ENCODE assay signal across 8 cellular contexts in the genomic region with DNA sequence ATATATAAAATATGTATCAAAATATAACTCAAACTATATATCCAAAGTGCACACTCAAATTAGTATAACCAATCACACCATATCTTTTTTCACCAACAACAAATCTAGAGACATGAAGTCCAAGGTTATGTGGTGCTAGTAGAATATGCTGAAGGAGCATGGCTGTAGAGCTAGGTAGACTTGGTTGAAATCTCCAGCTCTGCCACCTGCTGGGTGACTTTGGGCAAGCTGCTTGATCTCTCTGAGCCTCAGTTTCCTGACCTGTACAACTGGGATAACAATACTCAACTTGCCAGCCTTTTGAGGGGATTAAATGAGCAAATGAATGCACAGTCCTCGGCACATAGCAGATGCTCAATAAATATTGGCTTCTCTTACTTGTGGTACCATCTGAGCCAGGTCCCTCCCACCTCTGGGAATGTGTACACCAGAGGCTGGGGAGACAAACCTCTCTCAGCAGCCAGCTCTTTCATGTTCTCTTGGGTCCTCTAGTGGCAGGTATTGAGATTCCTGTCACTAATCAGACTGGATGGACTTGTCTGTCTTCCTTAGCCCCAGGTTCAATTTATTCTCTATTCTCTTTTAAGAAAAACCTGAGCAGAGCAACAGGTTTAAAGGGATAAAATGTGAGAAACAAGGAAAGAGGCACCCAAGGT.
DNase-seq lines count a peak whose midpoint lies in the region; TF ChIP-seq lines count a peak whose summit lies in the region.

No MANE protein-coding gene starts in this region.

- in situ Hi-C loops in astrocyte of the cerebellum (cut with HindIII; ENCODE audit: low sequenced_read_pairs): no loop called here

- peak; percentile 65 for TF ChIP-seq CTCF in AG10803 (conservative IDR thresholded peaks at IDR 0.05; ENCODE audit: low read length)
- peak; percentile 68 for TF ChIP-seq CTCF in astrocyte of the cerebellum (IDR thresholded peaks at IDR 0.05; ENCODE audit: low read depth, low read length, missing control alignments)

- H3K4me3 ChIP-seq in AG10803 (ENCODE audit: low read length): no peak overlapping the region
- no peak overlapping the region for H3K4me3 ChIP-seq in astrocyte of the cerebellum (ENCODE audit: low read depth, low read length)

- peak; percentile 83 for DNase-seq in AG10803 (ENCODE audit: low read depth)
- DNase-seq in LoVo (ENCODE audit: low spot score): peak; percentile 54
- DNase-seq in astrocyte of the cerebellum (ENCODE audit: low read depth): peak; percentile 62
- peak; percentile 77 for DNase-seq in iris pigment epithelial cell (ENCODE audit: low read depth)
- DNase-seq in stimulated activated CD4-positive, alpha-beta T cell treated with anti-CD3 and anti-CD28 coated beads, Interleukin-2, amount 100 ng/mL, for 24 hours: no peak
- DNase-seq in activated CD4-positive, alpha-beta T cell treated with anti-CD3 and anti-CD28 coated beads for 4 hours: no peak
- no peak for DNase-seq in activated CD8-positive, alpha-beta memory T cell treated with anti-CD3 and anti-CD28 coated beads for 24 hours
- DNase-seq in NCI-H146 (lab: John Stamatoyannopoulos, UW): no peak

Comparison
In these comparisons a context has a peak if more than half of its experiments do, and no peak if none do; other contexts are left out.
1. DNase-seq: peak in AG10803 (single experiment), LoVo (single experiment), astrocyte of the cerebellum (single experiment) and iris pigment epithelial cell (single experiment); none in stimulated activated CD4-positive, alpha-beta T cell treated with anti-CD3 and anti-CD28 coated beads, Interleukin-2, amount 100 ng/mL, for 24 hours (0 of 2), activated CD4-positive, alpha-beta T cell treated with anti-CD3 and anti-CD28 coated beads for 4 hours (0 of 2), activated CD8-positive, alpha-beta memory T cell treated with anti-CD3 and anti-CD28 coated beads for 24 hours (single experiment) and NCI-H146 (single experiment).